ENCODE assay signal across 9 cellular contexts in the genomic region with DNA sequence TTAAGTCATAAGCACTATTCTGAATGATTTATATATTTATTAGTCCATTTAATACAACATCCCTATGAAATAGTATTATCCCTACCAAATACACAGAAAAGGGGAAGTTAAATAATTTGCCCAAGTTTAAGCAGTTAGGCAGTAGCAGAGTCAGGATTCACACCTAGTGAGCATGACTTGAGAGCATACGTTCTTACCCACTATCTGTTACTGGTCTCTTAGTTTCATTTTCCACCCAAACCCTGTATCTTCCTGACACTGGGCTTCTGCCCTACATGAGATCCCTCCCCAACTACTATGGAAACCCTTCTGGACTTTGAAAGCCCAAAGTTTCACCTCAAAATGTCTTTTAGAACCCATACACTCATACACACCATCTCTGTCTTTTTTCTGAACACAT. TPM values are rescaled to one million over a fixed set of nuclear protein-coding genes. Genes with fewer than 3 reads are reported as not detected.
DNase-seq lines count a peak whose midpoint lies in the region; ATAC-seq and TF ChIP-seq lines count a peak whose summit lies in the region.
"Had no signal": no experiment of that assay in that cellular context is flagged by ENCODE, and none has a peak within 500 bp of the region (broad histone marks: within the 10 kb centered on the region; RNA-seq: fewer than 3 reads in every experiment).

No MANE protein-coding gene starts in this region.

- peaks cover 0 to 5% (median 0%) of the 10 kb centered on the region in 7 donors for H3K9me3 Mint-ChIP-seq in naive B cell

- no peak overlapping the region for H3K9ac ChIP-seq in Loucy (ENCODE audit: low read depth, low read length, poor library complexity, severe bottlenecking)
- H3K9ac ChIP-seq: parathyroid adenoma had no signal

- H3K27ac ChIP-seq in left lung (no peak overlapping the region), RWPE1 (no peak overlapping the region)
- H3K27ac ChIP-seq: parathyroid adenoma had no signal

- peak; percentile 66 for DNase-seq in naive B cell
- no peak for DNase-seq in H4 (ENCODE audit: low spot score)
- DNase-seq in left lung, result no peak
- DNase-seq in RWPE1 (ENCODE audit: low spot score), result no peak
- DNase-seq in 8988T, result no peak

- POLR2A ChIA-PET in RWPE1 (lab: Yijun Ruan, JAX; ENCODE audit: low non-redundant PET), result no interaction called here

- ATAC-seq in GM18870 (IDR thresholded peaks at IDR 0.05; ENCODE audit: unreplicated experiment), result peak; percentile 68
- ATAC-seq in HG02610 (IDR thresholded peaks at IDR 0.05; ENCODE audit: unreplicated experiment), result peak; percentile 51
- ATAC-seq in naive B cell (ENCODE audit: low read depth in 2 of 2), result peak; percentile 48 to 50
- ATAC-seq in left lung, result no peak

- H3K4me3 ChIP-seq in Loucy (ENCODE audit: low read length, poor library complexity, severe bottlenecking), result no peak overlapping the region
- no peak overlapping the region for H3K4me3 ChIP-seq in left lung

- peaks cover 11% of the 10 kb centered on the region for H3K4me1 ChIP-seq in Loucy (ENCODE audit: insufficient read depth, low read length, poor library complexity, severe bottlenecking)
- peaks cover 0 to 9% of the 10 kb centered on the region in 2 donors for H3K4me1 ChIP-seq in left lung
- H3K4me1 ChIP-seq: parathyroid adenoma had no signal

- 0 out of 2 replicates have a peak, but pooled peaks cover 3% of the 10 kb centered on the region for H3F3A ChIP-seq in Loucy (ENCODE audit: low read depth)

- no peaks in the 10 kb centered on the region for H3K27me3 Mint-ChIP-seq in naive B cell

- TF ChIP-seq CTCF in Loucy (conservative IDR thresholded peaks at IDR 0.05; ENCODE audit: low read length) (no peak), left lung (IDR thresholded peaks at IDR 0.05) (no peak), RWPE1 (conservative IDR thresholded peaks at IDR 0.05; ENCODE audit: low read depth) (no peak)

- H3K36me3 ChIP-seq in Loucy (ENCODE audit: insufficient read depth, low read length), result no peaks in the 10 kb centered on the region
- H3K36me3 ChIP-seq in left lung, result no peaks in the 10 kb centered on the region

- H3K4me2 ChIP-seq in Loucy (ENCODE audit: low read depth, low read length, poor library complexity, severe bottlenecking), result no peak overlapping the region

- no peaks in the 10 kb centered on the region for H4K20me1 ChIP-seq in Loucy (ENCODE audit: insufficient read depth, low read length, poor library complexity, severe bottlenecking)

- H3K27me3 ChIP-seq in Loucy (ENCODE audit: insufficient read depth, low read length, poor library complexity, severe bottlenecking) (no peaks in the 10 kb centered on the region), left lung (no peaks in the 10 kb centered on the region)

- CTCF ChIA-PET in RWPE1 (lab: Yijun Ruan, JAX), result no interaction called here

- peak overlapping the region; percentile 11 to 85 (median 74) for H3K4me3 Mint-ChIP-seq in naive B cell

- H3K79me2 ChIP-seq in Loucy (ENCODE audit: insufficient read depth, low read length), result no peaks in the 10 kb centered on the region
- H3K79me2 ChIP-seq: parathyroid adenoma had no signal

- peak overlapping the region; percentile 68; the same call in 1 of the 2 replicates for H2AFZ ChIP-seq in Loucy (ENCODE audit: low read length)
- H2AFZ ChIP-seq: parathyroid adenoma had no signal

- peak overlapping the region; percentile 94 to 100 (median 99) for H3K27ac Mint-ChIP-seq in naive B cell

- H3K4me1 Mint-ChIP-seq in naive B cell, result peaks cover 50 to 79% (median 65%) of the 10 kb centered on the region in 3 donors

- no peaks in the 10 kb centered on the region for H3K9me2 ChIP-seq in Loucy (replicated peaks; ENCODE audit: low read depth, low read length)

- peaks cover 11 to 16% of the 10 kb centered on the region in 2 donors for H3K36me3 Mint-ChIP-seq in naive B cell

- intact Hi-C loops in left lung (cut with DNase I), result no loop called here

- H3K9me3 ChIP-seq in Loucy (ENCODE audit: insufficient read depth, low read depth, low read length) (no peaks in the 10 kb centered on the region), left lung (no peaks in the 10 kb centered on the region)

RNA-seq across cellular contexts. Expression of gene ATOSA, which starts 4.4 kb away (rescaled TPM):
- 10 to 100 TPM; 15.7 to 38.0 (median 28.4) TPM for polyA plus RNA-seq in naive B cell (ENCODE audit: low read depth in 6 of 6)
- total RNA-seq in H4 (2014; rRNA removed; shearing (Covaris generic)), result 7.1 and 8.6 TPM in 2 replicates
- 10 to 100 TPM; 34.5 to 40.8 TPM for total RNA-seq in left lung
